17 cellular contexts compared by ENCODE assay signal in genomic region chr19:19570561-19570960, GRCh38. TPM values are rescaled to one million over a fixed set of nuclear protein-coding genes. Genes with fewer than 3 reads are reported as not detected.
"Had no signal": no experiment of that assay in that cellular context is flagged by ENCODE, and none has a peak within 500 bp of the region (broad histone marks: within the 10 kb centered on the region; RNA-seq: fewer than 3 reads in every experiment).

No MANE protein-coding gene starts in this region.

- H3K9me3 Mint-ChIP-seq: immature natural killer cell, nephron progenitor cell had no signal

- ATAC-seq: gastroesophageal sphincter had no signal

- H3K4me3 Mint-ChIP-seq: immature natural killer cell, nephron progenitor cell had no signal

- H3K27ac Mint-ChIP-seq: nephron progenitor cell had no signal

- H3K4me1 ChIP-seq: esophagus muscularis mucosa, gastroesophageal sphincter, left ventricle myocardium inferior, thyroid gland had no signal

- H3K27me3 ChIP-seq: esophagus muscularis mucosa, gastroesophageal sphincter, thyroid gland had no signal

- H3K36me3 Mint-ChIP-seq: immature natural killer cell had no signal

- H3K4me3 ChIP-seq: esophagus muscularis mucosa, gastroesophageal sphincter, left ventricle myocardium inferior, thyroid gland had no signal

- DNase-seq: activated CD4-positive, alpha-beta T cell treated with anti-CD3 and anti-CD28 coated beads, Interleukin-2, amount 50 U/mL, for 4 hours; activated naive CD4-positive, alpha-beta T cell treated with Interleukin-2 at 50 U/mL for 16 hours; activated T-cell treated with anti-CD3 and anti-CD28 coated beads for 4 hours; effector CD8-positive, alpha-beta T cell; immature natural killer cell; kidney glomerular epithelial cell; left ventricle myocardium inferior; mammary epithelial cell; nephron progenitor cell; nucleus accumbens; stimulated activated CD4-positive, alpha-beta T cell treated with anti-CD3 and anti-CD28 coated beads, Interleukin-1b, Interleukin-23, amount 100 ng/mL, for 48 hours; stimulated activated CD8-positive, alpha-beta memory T cell treated with anti-CD3 and anti-CD28 coated beads, Interleukin-4, amount 100 ng/mL, for 48 hours; stimulated activated naive CD4-positive, alpha-beta T cell treated with Interleukin-2 at 50 U/mL for 16 hours; thyroid gland had no signal

- H3K9me3 ChIP-seq: esophagus muscularis mucosa, gastroesophageal sphincter, left ventricle myocardium inferior, thyroid gland had no signal

- H3K36me3 ChIP-seq: esophagus muscularis mucosa, gastroesophageal sphincter, left ventricle myocardium inferior had no signal

- H3K4me1 Mint-ChIP-seq: immature natural killer cell had no signal

- H3K27ac ChIP-seq: esophagus muscularis mucosa, gastroesophageal sphincter, left ventricle myocardium inferior, thyroid gland had no signal

RNA-seq across cellular contexts. Expression of gene CILP2, which starts 32.5 kb away (rescaled TPM):
- total RNA-seq: endothelial cell of umbilical vein had no signal

RNA-seq across cellular contexts. Expression of gene PBX4, which starts 47.9 kb away (rescaled TPM):
- total RNA-seq: endothelial cell of umbilical vein, left ventricle myocardium inferior had no signal
